Comparison of ENCODE assay signal across 8 cellular contexts in genomic region chr1:204445860-204446412, GRCh38. TPM values are rescaled to one million over a fixed set of nuclear protein-coding genes. Genes with fewer than 3 reads are reported as not detected.
DNase-seq lines count a peak whose midpoint lies in the region; ATAC-seq and TF ChIP-seq lines count a peak whose summit lies in the region.

No MANE protein-coding gene starts in this region.

- intact Hi-C loops in uterus (cut with DNase I; ENCODE audit: low total_unique reads): loop anchor here (5.0 kb wide), 1 partner anchor 56 kb away; no protein-coding TSS in a partner anchor

- no peak overlapping the region for H3K4me3 ChIP-seq in AG09309 (ENCODE audit: control insufficient read depth, low read depth, low read length)
- H3K4me3 ChIP-seq in uterus: no peak overlapping the region

- H3K27ac ChIP-seq in foreskin keratinocyte: no peak overlapping the region
- H3K27ac ChIP-seq in uterus: no peak overlapping the region

- H3K9me3 ChIP-seq in uterus: no peaks in the 10 kb centered on the region

- in situ Hi-C loops in GM13976 (cut with MboI; ENCODE audit: low sequenced_read_pairs, unreplicated experiment): loop anchor here (5.0 kb wide), 1 partner anchor 56 kb away; no protein-coding TSS in a partner anchor

- ATAC-seq in foreskin keratinocyte (no peak), GM21367 (IDR thresholded peaks at IDR 0.05; ENCODE audit: unreplicated experiment) (no peak)

- H3K27me3 ChIP-seq in foreskin keratinocyte (no peaks in the 10 kb centered on the region), uterus (no peaks in the 10 kb centered on the region)

- DNase-seq in AG09309 (ENCODE audit: low read depth): no peak
- peak; percentile 71 for DNase-seq in GM13976 (ENCODE audit: low spot score)
- peak; percentile 73 for DNase-seq in NCI-H2227 (lab: John Stamatoyannopoulos, UW; ENCODE audit: unreplicated experiment)
- peak; percentile 20 for DNase-seq in activated T-cell treated with anti-CD3 and anti-CD28 coated beads for 24 hours (ENCODE audit: low read depth)
- no peak for DNase-seq in foreskin keratinocyte
- DNase-seq in stimulated activated CD8-positive, alpha-beta memory T cell treated with anti-CD3 and anti-CD28 coated beads, Interleukin-4, amount 100 ng/mL, for 24 hours (ENCODE audit: low read depth): peak; percentile 35
- no peak for DNase-seq in uterus

- TF ChIP-seq POLR2A in uterus (IDR thresholded peaks at IDR 0.05): no peak

- H3K4me1 ChIP-seq in foreskin keratinocyte: peaks cover 22% of the 10 kb centered on the region
- H3K4me1 ChIP-seq in uterus: no peaks in the 10 kb centered on the region

- H3K36me3 ChIP-seq in uterus: no peaks in the 10 kb centered on the region

- TF ChIP-seq CTCF in AG09309 (IDR thresholded peaks at IDR 0.05; ENCODE audit: control insufficient read depth, insufficient read depth, low read depth, low read length, missing control alignments) (peak; percentile 69), GM13976 (IDR thresholded peaks at IDR 0.05; ENCODE audit: borderline replicate concordance, control extremely low read depth, extremely low read depth, insufficient read depth, missing control alignments) (peak; percentile 72), foreskin keratinocyte (conservative IDR thresholded peaks at IDR 0.05) (peak; percentile 39), uterus (IDR thresholded peaks at IDR 0.05) (no peak)

RNA-seq across cellular contexts. Expression of gene PPP1R15B, which starts 34.3 kb away (rescaled TPM):
- total RNA-seq in foreskin keratinocyte (28.8 TPM in 2 replicates), uterus (10 to 100 TPM; 20.5 to 58.9 (median 46.4) TPM)
- polyA plus RNA-seq in foreskin keratinocyte: 7.0 and 8.8 TPM in 2 replicates

RNA-seq across cellular contexts. Expression of gene PIK3C2B, which starts 48.7 kb away (rescaled TPM):
- 3.0 and 3.6 TPM in 2 replicates for total RNA-seq in foreskin keratinocyte
- polyA plus RNA-seq in foreskin keratinocyte: 0.58 and 0.69 TPM in 2 replicates
- 10 to 100 TPM in 3 of 4 donors, 1 to 10 TPM in 1; 7.4 to 81.5 (median 38.3) TPM for total RNA-seq in uterus

Comparison
In these comparisons a context has a peak if more than half of its experiments do, and no peak if none do; other contexts are left out.
1. DNase-seq: peak in GM13976 (single experiment), NCI-H2227 (single experiment), activated T-cell treated with anti-CD3 and anti-CD28 coated beads for 24 hours (single experiment) and stimulated activated CD8-positive, alpha-beta memory T cell treated with anti-CD3 and anti-CD28 coated beads, Interleukin-4, amount 100 ng/mL, for 24 hours (single experiment); none in AG09309 (single experiment), foreskin keratinocyte (0 of 2) and uterus (0 of 2).
2. CTCF ChIP-seq: peak in AG09309 (single experiment), GM13976 (single experiment) and foreskin keratinocyte (single experiment); none in uterus (0 of 4).